Comparison of ENCODE assay signal across 24 cellular contexts in genomic region chr2:169303579-169304285, GRCh38. TPM values are rescaled to one million over a fixed set of nuclear protein-coding genes. Genes with fewer than 3 reads are reported as not detected.
DNase-seq lines count a peak whose midpoint lies in the region; ATAC-seq, FAIRE-seq and TF ChIP-seq lines count a peak whose summit lies in the region.
"Had no signal": no experiment of that assay in that cellular context is flagged by ENCODE, and none has a peak within 500 bp of the region (broad histone marks: within the 10 kb centered on the region; RNA-seq: fewer than 3 reads in every experiment).

No MANE protein-coding gene starts in this region.

- H3K9me3 Mint-ChIP-seq in brain (peaks cover 0 to 6% (median 3%) of the 10 kb centered on the region in 5 experiments), neural progenitor cell (no peaks in the 10 kb centered on the region)

- ATAC-seq in right cardiac atrium: no peak
- no peak for ATAC-seq in HG03460 (IDR thresholded peaks at IDR 0.05; ENCODE audit: unreplicated experiment)

- intact Hi-C loops in endothelial cell of umbilical vein (cut with micrococcal nuclease) (no loop called here), right cardiac atrium (cut with DNase I) (no loop called here)

- CTCF ChIA-PET in endothelial cell of umbilical vein (lab: Charles Lee): interaction anchor here (0.6 to 2.0 kb wide), 2 partner anchors 10 to 25 kb away, joined by 4 to 5 read pairs; no protein-coding TSS in a partner anchor

- POLR2A ChIA-PET in endothelial cell of umbilical vein (lab: Charles Lee): no interaction called here

- H3K4me1 ChIP-seq in BLaER1 (peaks cover 8% of the 10 kb centered on the region), endothelial cell of umbilical vein (ENCODE audit: control insufficient read depth, extremely low read depth, insufficient read depth, low read length) (no peaks in the 10 kb centered on the region), neural progenitor cell (peaks cover 54% of the 10 kb centered on the region), right cardiac atrium (ENCODE audit: control insufficient read depth, insufficient read depth, low read length) (no peaks in the 10 kb centered on the region)
- H3K4me1 ChIP-seq: Caco-2, SJCRH30 had no signal

- H3K4me2 ChIP-seq in BLaER1 (peak overlapping the region; percentile 20; the same call in 1 of the 2 replicates), endothelial cell of umbilical vein (ENCODE audit: insufficient read depth, low read length) (no peak overlapping the region), neural progenitor cell (peak overlapping the region; percentile 80)

- no TSS peak for BruUV-seq in endothelial cell of umbilical vein (replicated peaks; lab: Mats Ljungman, UMichigan)

- H3K9me3 ChIP-seq in BLaER1 (0 out of 2 replicates have a peak, but pooled peaks cover 4% of the 10 kb centered on the region), endothelial cell of umbilical vein (replicated peaks; ENCODE audit: control insufficient read depth, insufficient read depth, low read length) (no peaks in the 10 kb centered on the region), neural progenitor cell (ENCODE audit: low read depth) (no peaks in the 10 kb centered on the region), right cardiac atrium (ENCODE audit: control insufficient read depth, low read length) (no peaks in the 10 kb centered on the region)
- H3K9me3 ChIP-seq: Caco-2, SJCRH30 had no signal

- H3K79me2 ChIP-seq in endothelial cell of umbilical vein (ENCODE audit: control insufficient read depth, insufficient read depth, low read length) (no peaks in the 10 kb centered on the region), neural progenitor cell (ENCODE audit: low read depth) (peaks cover 30% of the 10 kb centered on the region)

- no peak for FAIRE-seq in endothelial cell of umbilical vein (lab: Jason Lieb, UNC)

- 51% methylated on average over 4 of the region's 4 CpGs for WGBS in right cardiac atrium

- no peak for TF ChIP-seq CTCF in brain (conservative IDR thresholded peaks at IDR 0.05)
- no peak for TF ChIP-seq CTCF in endothelial cell of umbilical vein (IDR thresholded peaks at IDR 0.05; ENCODE audit: extremely low read depth in 1 of 2, insufficient read depth in 1 of 2, low read depth in 1 of 2, low read length in 2 of 2)
- no peak for TF ChIP-seq CTCF in neural progenitor cell (IDR thresholded peaks at IDR 0.05)

- TF ChIP-seq POLR2A in endothelial cell of umbilical vein (IDR thresholded peaks at IDR 0.05; ENCODE audit: low read depth, low read length): no peak

- H4K20me1 ChIP-seq in BLaER1: no peaks in the 10 kb centered on the region
- no peaks in the 10 kb centered on the region for H4K20me1 ChIP-seq in endothelial cell of umbilical vein (replicated peaks; ENCODE audit: control insufficient read depth, extremely low read depth, insufficient read depth, low read length)
- H4K20me1 ChIP-seq in neural progenitor cell (ENCODE audit: low read depth): peaks cover 23% of the 10 kb centered on the region

- H3F3A ChIP-seq in neural progenitor cell (ENCODE audit: low read depth): peaks cover 68% of the 10 kb centered on the region

- H3K27me3 ChIP-seq in BLaER1 (no peaks in the 10 kb centered on the region), endothelial cell of umbilical vein (ENCODE audit: control insufficient read depth in 2 of 2, insufficient read depth in 2 of 2, low read length in 2 of 2) (no peaks in the 10 kb centered on the region), neural progenitor cell (no peaks in the 10 kb centered on the region), right cardiac atrium (ENCODE audit: control insufficient read depth, insufficient read depth) (no peaks in the 10 kb centered on the region)
- H3K27me3 ChIP-seq: SJCRH30 had no signal

- no peak overlapping the region for H3K4me3 Mint-ChIP-seq in brain
- no peak overlapping the region for H3K4me3 Mint-ChIP-seq in neural progenitor cell
- H3K4me3 Mint-ChIP-seq: CD4-positive, CD25-positive, alpha-beta regulatory T cell; IgD-negative memory B cell had no signal

- H3K27me3 Mint-ChIP-seq in brain (peaks cover 7% of the 10 kb centered on the region), neural progenitor cell (ENCODE audit: insufficient read depth, low read depth) (peaks cover 2% of the 10 kb centered on the region)
- H3K27me3 Mint-ChIP-seq: IgD-negative memory B cell had no signal

- DNase-seq in endothelial cell of umbilical vein (ENCODE audit: low read depth, low spot score): peak; percentile 3
- no peak for DNase-seq in neural progenitor cell (ENCODE audit: low spot score)
- DNase-seq in right cardiac atrium: no peak
- DNase-seq in activated CD8-positive, alpha-beta memory T cell treated with anti-CD3 and anti-CD28 coated beads, Interleukin-2, amount 50 U/mL, for 4 hours: no peak
- no peak for DNase-seq in NCI-H128 (lab: John Stamatoyannopoulos, UW; ENCODE audit: unreplicated experiment)
- DNase-seq: 8988T; Caco-2; CD4-positive, CD25-positive, alpha-beta regulatory T cell; DMS153; GDM1; H7; Kasumi-1; NCI-H1105 treated with DMSO at 0.1 percent for 48 hours; NCI-H1694 treated with DMSO at 0.1 percent for 48 hours; NCI-H2107; NCI-H2227 treated with DMSO at 0.1 percent for 48 hours; NCI-H510A treated with DMSO at 0.1 percent for 48 hours; NCI-H82; SJCRH30 had no signal

- H3K4me1 Mint-ChIP-seq in brain (peaks cover 32% of the 10 kb centered on the region), neural progenitor cell (peaks cover 44% of the 10 kb centered on the region)
- H3K4me1 Mint-ChIP-seq: CD4-positive, CD25-positive, alpha-beta regulatory T cell; IgD-negative memory B cell had no signal

- H3K9me1 ChIP-seq in endothelial cell of umbilical vein (replicated peaks; ENCODE audit: control insufficient read depth, extremely low read depth, insufficient read depth, low read length): no peaks in the 10 kb centered on the region

- no peak overlapping the region for H2AFZ ChIP-seq in endothelial cell of umbilical vein (ENCODE audit: low read depth, low read length)
- H2AFZ ChIP-seq in neural progenitor cell (replicated peaks): no peak overlapping the region

- H3K36me3 Mint-ChIP-seq in brain: peaks cover 11% of the 10 kb centered on the region
- H3K36me3 Mint-ChIP-seq in neural progenitor cell: peaks cover 16% of the 10 kb centered on the region
- H3K36me3 Mint-ChIP-seq: CD4-positive, CD25-positive, alpha-beta regulatory T cell; IgD-negative memory B cell had no signal

- H3K4me3 ChIP-seq in BLaER1 (no peak overlapping the region), endothelial cell of umbilical vein (replicated peaks in 1 of 3; ENCODE audit: insufficient read depth in 1 of 3, low read depth in 1 of 3, low read length in 3 of 3) (no peak overlapping the region), neural progenitor cell (no peak overlapping the region), right cardiac atrium (ENCODE audit: low read length) (no peak overlapping the region)
- H3K4me3 ChIP-seq: SJCRH30 had no signal

- H3K27ac Mint-ChIP-seq in brain (peak overlapping the region in 3 of 5 experiments; percentile 14 to 48 (median 24)), neural progenitor cell (peak overlapping the region; percentile 44)
- H3K27ac Mint-ChIP-seq: CD4-positive, CD25-positive, alpha-beta regulatory T cell; IgD-negative memory B cell had no signal

- H3K9ac ChIP-seq in BLaER1 (no peak overlapping the region), endothelial cell of umbilical vein (replicated peaks; ENCODE audit: extremely low read depth, insufficient read depth, low read length) (no peak overlapping the region), neural progenitor cell (no peak overlapping the region)

- H3K36me3 ChIP-seq in BLaER1: no peaks in the 10 kb centered on the region
- no peaks in the 10 kb centered on the region for H3K36me3 ChIP-seq in endothelial cell of umbilical vein (ENCODE audit: control insufficient read depth in 2 of 2, extremely low read depth in 1 of 2, insufficient read depth in 2 of 2, low read length in 2 of 2)
- H3K36me3 ChIP-seq in neural progenitor cell: peaks cover 27% of the 10 kb centered on the region
- H3K36me3 ChIP-seq: SJCRH30 had no signal

- H3K27ac ChIP-seq in BLaER1: no peak overlapping the region
- H3K27ac ChIP-seq in endothelial cell of umbilical vein (ENCODE audit: insufficient read depth, low read depth, low read length): no peak overlapping the region
- H3K27ac ChIP-seq in neural progenitor cell: peak overlapping the region; percentile 96
- no peak overlapping the region for H3K27ac ChIP-seq in right cardiac atrium (ENCODE audit: low read length)
- H3K27ac ChIP-seq: SJCRH30 had no signal

- dilution Hi-C loops in endothelial cell of umbilical vein (cut with MboI; ENCODE audit: extremely low pct_ligation_motif_present, low sequenced_read_pairs): no loop called here

TF ChIP-seq in endothelial cell of umbilical vein, 7 proteins besides CTCF, POLR2A, EP300 and RAD21:
- no peak for TF ChIP-seq MAX (IDR thresholded peaks at IDR 0.05; ENCODE audit: insufficient read depth, insufficient read length)
- no peak for TF ChIP-seq EZH2 (IDR thresholded peaks at IDR 0.05; ENCODE audit: borderline replicate concordance, low read depth, low read length, severe bottlenecking)
- TF ChIP-seq JUN (IDR thresholded peaks at IDR 0.05; ENCODE audit: borderline replicate concordance, insufficient read depth, insufficient read length, low read depth): no peak
- TF ChIP-seq POLR2AphosphoS5 (IDR thresholded peaks at IDR 0.05; ENCODE audit: insufficient read depth, low read depth, low read length): no peak
- no peak for TF ChIP-seq MYC (IDR thresholded peaks at IDR 0.05; ENCODE audit: low read depth, low read length)
- no peak for TF ChIP-seq GATA2 (IDR thresholded peaks at IDR 0.05; ENCODE audit: insufficient read depth, insufficient read length, low read depth, low read length)
- TF ChIP-seq FOS (IDR thresholded peaks at IDR 0.05; ENCODE audit: borderline replicate concordance, insufficient read depth, low read length): no peak

RNA-seq across cellular contexts. Expression of gene LRP2, which starts 58.6 kb away (rescaled TPM):
- 8.2 TPM for polyA plus RNA-seq in brain (ENCODE audit: insufficient read depth, low read depth, low replicate concordance)
- not detected in 2 replicates for total RNA-seq in endothelial cell of umbilical vein
- not detected in 2 replicates for polyA plus RNA-seq in endothelial cell of umbilical vein
- polyA plus RNA-seq in endothelial cell of umbilical vein (2011; cell fraction: cytosol; rRNA removed): 0.01 TPM in 1 of 2 replicates, not detected in the other
- polyA plus RNA-seq in endothelial cell of umbilical vein (2011; cell fraction: nucleus; rRNA removed): not detected in 2 replicates
- not detected in 2 replicates for polyA plus RNA-seq in endothelial cell of umbilical vein (2012)
- not detected in 2 replicates for polyA minus RNA-seq in endothelial cell of umbilical vein
- 0.31 TPM for polyA minus RNA-seq in endothelial cell of umbilical vein (2011; cell fraction: cytosol; rRNA and poly(A)+ RNA removed)
- polyA minus RNA-seq in endothelial cell of umbilical vein (2011; cell fraction: nucleus; rRNA and poly(A)+ RNA removed): not detected in 2 replicates
- 143 and 151 TPM in 2 replicates for total RNA-seq in neural progenitor cell (ENCODE audit: low replicate concordance)
- under 1 TPM; 0.24 to 0.66 (median 0.38) TPM for total RNA-seq in right cardiac atrium
- polyA plus RNA-seq in right cardiac atrium: 0.16 TPM
- total RNA-seq: CD4-positive, CD25-positive, alpha-beta regulatory T cell; SJCRH30 had no signal
- polyA plus RNA-seq: AG04450; CD4-positive, CD25-positive, alpha-beta regulatory T cell; IgD-negative memory B cell had no signal

Comparison
In these comparisons a context has a peak if more than half of its experiments do, and no peak if none do; other contexts are left out.
1. RNA of gene LRP2, which starts 58.6 kb away (total RNA-seq): 143 to 151 TPM in neural progenitor cell; 0.24 to 0.66 TPM in right cardiac atrium and not detected in endothelial cell of umbilical vein; every median in the first group is over 10 times any median in the second.